ENCODE assay signal across 8 cellular contexts in the genomic region with DNA sequence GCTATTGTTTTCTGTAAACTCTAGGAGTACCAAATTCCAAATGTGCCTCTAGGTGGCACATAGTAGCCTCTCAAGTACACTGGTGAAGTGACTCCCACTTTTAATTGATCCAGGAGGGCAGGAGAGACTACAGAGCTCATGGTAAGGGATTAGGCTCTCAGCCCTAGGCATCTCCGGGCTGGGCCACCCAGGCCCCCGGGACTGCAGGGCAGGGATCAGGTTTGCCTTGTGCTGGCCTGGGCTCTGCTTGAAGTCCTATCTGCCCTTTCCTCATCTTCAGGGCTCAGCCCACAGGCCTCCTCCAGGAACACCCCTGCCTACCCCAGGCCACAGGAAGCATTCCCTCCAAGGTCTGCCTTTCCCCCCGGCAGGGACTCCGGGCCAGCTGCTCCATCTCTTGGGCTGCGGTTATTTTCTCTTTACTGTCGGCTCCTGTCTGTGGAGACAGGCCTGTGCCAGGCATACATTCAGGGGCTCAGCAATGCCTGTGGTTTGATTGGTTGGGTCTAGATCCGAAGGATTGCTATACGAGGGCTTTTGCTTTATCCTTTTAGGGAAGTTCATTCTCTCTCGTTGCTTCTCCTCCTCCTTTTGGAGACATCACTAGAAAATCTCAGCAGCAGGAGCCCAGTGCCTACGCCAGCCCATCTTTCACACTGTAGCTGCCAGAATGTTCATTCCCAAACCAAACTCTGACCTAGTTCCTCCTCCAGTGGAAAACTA. TPM values are rescaled to one million over a fixed set of nuclear protein-coding genes. Genes with fewer than 3 reads are reported as not detected.
DNase-seq lines count a peak whose midpoint lies in the region; ATAC-seq and TF ChIP-seq lines count a peak whose summit lies in the region.
"Had no signal": no experiment of that assay in that cellular context is flagged by ENCODE, and none has a peak within 500 bp of the region (broad histone marks: within the 10 kb centered on the region; RNA-seq: fewer than 3 reads in every experiment).

No MANE protein-coding gene starts in this region.

- H3K27ac ChIP-seq in HEK293 (ENCODE audit: extremely low read depth, low read depth, low read length) (no peak overlapping the region), skin epidermis (peak overlapping the region in 16 of 21 experiments; percentile 6 to 73 (median 47))

- H3K4me1 ChIP-seq in HEK293 (ENCODE audit: control insufficient read depth, insufficient read depth, low read length), result no peaks in the 10 kb centered on the region

- DNase-seq in SW480 (ENCODE audit: low spot score) (peak; percentile 15), left cardiac atrium (no peak)
- no peak for DNase-seq in activated CD4-positive, CD25-positive, alpha-beta regulatory T cell treated with anti-CD3 and anti-CD28 coated beads, Interleukin-2, amount 50 U/mL, for 72 hours
- DNase-seq in activated CD4-positive, alpha-beta T cell treated with anti-CD3 and anti-CD28 coated beads, Interleukin-2, amount 50 U/mL, for 1 hour, result no peak
- DNase-seq in activated effector memory CD4-positive, alpha-beta T cell treated with anti-CD3 and anti-CD28 coated beads, Interleukin-2, amount 50 U/mL, for 16 hours, result no peak
- DNase-seq: activated CD4-positive, alpha-beta T cell treated with anti-CD3 and anti-CD28 coated beads for 1 hour had no signal

- intact Hi-C loops in left cardiac atrium (cut with DNase I), result loop anchor here in 1 of 2 donors (10.0 kb wide), 1 partner anchor 185 kb away; no protein-coding TSS in a partner anchor

- H3K36me3 ChIP-seq in HEK293 (ENCODE audit: control insufficient read depth in 2 of 2, insufficient read depth in 1 of 2, low read length in 2 of 2), result no peaks in the 10 kb centered on the region

- ATAC-seq in left cardiac atrium, result peak; percentile 42 to 60

- H3K4me3 ChIP-seq in HEK293 (ENCODE audit: low read depth, low read length) (no peak overlapping the region), skin epidermis (no peak overlapping the region)

- POLR2A ChIA-PET in HEK293 (lab: Yijun Ruan, JAX), result interaction anchor here (1.8 kb wide), 1 partner anchor 34 kb away, joined by 6 read pairs; a partner anchor contains a TSS

- H3K9me3 ChIP-seq in HEK293 (ENCODE audit: control insufficient read depth, insufficient read depth, low read depth, low read length), result no peaks in the 10 kb centered on the region

- no peak for TF ChIP-seq CTCF in HEK293 (tag by site-specific recombination; IDR thresholded peaks at IDR 0.05)

- CTCF ChIA-PET in HEK293 (lab: Yijun Ruan, JAX), result interaction anchor here (0.6 to 2.4 kb wide), 10 partner anchors 8 to 486 kb away, joined by 3 to 9 read pairs (median 4); a partner anchor contains a TSS

TF ChIP-seq in HEK293, 187 proteins besides CTCF, POLR2A, EP300 and RAD21:
- TF ChIP-seq ZNF175 (tag by site-specific recombination; IDR thresholded peaks at IDR 0.05) (no peak), ZNF677 (tag by site-specific recombination; IDR thresholded peaks at IDR 0.05) (no peak), HOXA7 (CRISPR knock-in tag; IDR thresholded peaks at IDR 0.05; ENCODE audit: borderline replicate concordance) (no peak), ZNF404 (tag by site-specific recombination; IDR thresholded peaks at IDR 0.05) (no peak), ZNF654 (tag by site-specific recombination; IDR thresholded peaks at IDR 0.05; ENCODE audit: low read depth) (peak; percentile 23; the same call in 1 of the 2 replicates), ZBTB17 (tag by site-specific recombination; IDR thresholded peaks at IDR 0.05) (peak; percentile 79), ZNF621 (tag by site-specific recombination; IDR thresholded peaks at IDR 0.05) (no peak), ZNF324 (tag by site-specific recombination; IDR thresholded peaks at IDR 0.05) (no peak), ZBTB48 (tag by site-specific recombination; IDR thresholded peaks at IDR 0.05) (no peak)
- TF ChIP-seq, protein P1, sequence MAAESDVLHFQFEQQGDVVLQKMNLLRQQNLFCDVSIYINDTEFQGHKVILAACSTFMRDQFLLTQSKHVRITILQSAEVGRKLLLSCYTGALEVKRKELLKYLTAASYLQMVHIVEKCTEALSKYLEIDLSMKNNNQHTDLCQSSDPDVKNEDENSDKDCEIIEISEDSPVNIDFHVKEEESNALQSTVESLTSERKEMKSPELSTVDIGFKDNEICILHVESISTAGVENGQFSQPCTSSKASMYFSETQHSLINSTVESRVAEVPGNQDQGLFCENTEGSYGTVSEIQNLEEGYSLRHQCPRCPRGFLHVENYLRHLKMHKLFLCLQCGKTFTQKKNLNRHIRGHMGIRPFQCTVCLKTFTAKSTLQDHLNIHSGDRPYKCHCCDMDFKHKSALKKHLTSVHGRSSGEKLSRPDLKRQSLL (tag by site-specific recombination; IDR thresholded peaks at IDR 0.05), result no peak
TF ChIP-seq in HEK293: peak in this region for 2.

RNA-seq across cellular contexts. Expression of a gene that starts 32.8 kb away (rescaled TPM):
- total RNA-seq in left cardiac atrium, result 100 to 1,000 TPM in 1 of 2 donors, 10 to 100 TPM in 1; 66.5 to 105 TPM
